Comparison of ENCODE assay signal across 17 cellular contexts in genomic region chr14:100124551-100125088, GRCh38. TPM values are rescaled to one million over a fixed set of nuclear protein-coding genes. Genes with fewer than 3 reads are reported as not detected.
DNase-seq lines count a peak whose midpoint lies in the region; ATAC-seq and TF ChIP-seq lines count a peak whose summit lies in the region.
"Had no signal": no experiment of that assay in that cellular context is flagged by ENCODE, and none has a peak within 500 bp of the region (broad histone marks: within the 10 kb centered on the region; RNA-seq: fewer than 3 reads in every experiment).

No MANE protein-coding gene starts in this region.

- peak overlapping the region; percentile 50 for H3K27ac Mint-ChIP-seq in activated CD8-positive, alpha-beta T cell treated with anti-CD3 and anti-CD28 coated beads for 36 hours
- H3K27ac Mint-ChIP-seq in naive B cell (peak overlapping the region in 4 of 6 donors; percentile 2 to 92 (median 58)), Calu3 (ENCODE audit: unreplicated experiment) (no peak overlapping the region)

- ATAC-seq in activated CD8-positive, alpha-beta T cell treated with anti-CD3 and anti-CD28 coated beads for 36 hours = no peak
- ATAC-seq in naive B cell (ENCODE audit: low read depth in 2 of 2) = no peak
- no peak for ATAC-seq in GM21619 (IDR thresholded peaks at IDR 0.05; ENCODE audit: unreplicated experiment)
- ATAC-seq: activated CD4-positive, CD25-positive, alpha-beta regulatory T cell treated with anti-CD3 and anti-CD28 coated beads, Interleukin-2, amount 50 U/mL, for 24 hours had no signal

- CTCF ChIA-PET in activated CD8-positive, alpha-beta T cell treated with anti-CD3 and anti-CD28 coated beads for 36 hours (lab: Charles Lee) = interaction anchor here (1.3 kb wide), 1 partner anchor 16 kb away, joined by 7 read pairs; no protein-coding TSS in a partner anchor
- CTCF ChIA-PET in Calu3 (lab: Charles Lee) = no interaction called here

- intact Hi-C loops in activated CD8-positive, alpha-beta T cell treated with anti-CD3 and anti-CD28 coated beads for 36 hours (cut with micrococcal nuclease) = no loop called here
- intact Hi-C loops in Calu3 (cut with micrococcal nuclease; ENCODE audit: unreplicated experiment) = no loop called here

- H3K4me3 Mint-ChIP-seq in activated CD8-positive, alpha-beta T cell treated with anti-CD3 and anti-CD28 coated beads for 36 hours = no peak overlapping the region
- H3K4me3 Mint-ChIP-seq in naive B cell (no peak overlapping the region), Calu3 (ENCODE audit: low read depth, unreplicated experiment) (no peak overlapping the region)

- no peak for TF ChIP-seq CTCF in activated CD8-positive, alpha-beta T cell treated with anti-CD3 and anti-CD28 coated beads for 36 hours (IDR thresholded peaks at IDR 0.05)
- TF ChIP-seq CTCF in Calu3 (IDR thresholded peaks at IDR 0.05; ENCODE audit: unreplicated experiment) = no peak

- no TSS peak for BruUV-seq in Calu3 (replicated peaks; lab: Mats Ljungman, UMichigan)

- peak; percentile 87 for DNase-seq in DMS79 (lab: John Stamatoyannopoulos, UW)
- DNase-seq in NCI-H146 treated with DMSO at 0.1 percent for 48 hours (lab: John Stamatoyannopoulos, UW; ENCODE audit: unreplicated experiment) = peak; percentile 8
- DNase-seq in activated CD8-positive, alpha-beta T cell treated with anti-CD3 and anti-CD28 coated beads for 36 hours = no peak
- DNase-seq in naive B cell = no peak
- no peak for DNase-seq in NCI-H2029 (lab: John Stamatoyannopoulos, UW)
- no peak for DNase-seq in Calu3
- no peak for DNase-seq in NCI-H446 treated with DMSO at 0.1 percent for 48 hours (lab: John Stamatoyannopoulos, UW)
- DNase-seq: activated CD8-positive, alpha-beta memory T cell treated with anti-CD3 and anti-CD28 coated beads, Interleukin-2, amount 50 U/mL, for 48 hours; BE2C; DMS 273 treated with DMSO at 0.1 percent for 48 hours; esophagus squamous epithelium; IMR-90; posterior cingulate gyrus; Right ventricle myocardium superior; T-helper 2 cell had no signal

- POLR2A ChIA-PET in activated CD8-positive, alpha-beta T cell treated with anti-CD3 and anti-CD28 coated beads for 36 hours (lab: Charles Lee) = no interaction called here

- peaks cover 34% of the 10 kb centered on the region for H3K36me3 Mint-ChIP-seq in activated CD8-positive, alpha-beta T cell treated with anti-CD3 and anti-CD28 coated beads for 36 hours (ENCODE audit: low read depth)
- H3K36me3 Mint-ChIP-seq in naive B cell (peaks cover 8 to 16% of the 10 kb centered on the region in 2 donors), Calu3 (ENCODE audit: insufficient read depth, unreplicated experiment) (no peaks in the 10 kb centered on the region)

- peaks cover 5% of the 10 kb centered on the region for H3K4me1 Mint-ChIP-seq in activated CD8-positive, alpha-beta T cell treated with anti-CD3 and anti-CD28 coated beads for 36 hours (ENCODE audit: low read depth)
- H3K4me1 Mint-ChIP-seq in naive B cell (peaks cover 5 to 14% (median 6%) of the 10 kb centered on the region in 3 donors), Calu3 (ENCODE audit: low read depth, unreplicated experiment) (no peaks in the 10 kb centered on the region)

- H3K27me3 Mint-ChIP-seq in activated CD8-positive, alpha-beta T cell treated with anti-CD3 and anti-CD28 coated beads for 36 hours = no peaks in the 10 kb centered on the region
- H3K27me3 Mint-ChIP-seq in naive B cell = no peaks in the 10 kb centered on the region
- H3K27me3 Mint-ChIP-seq in Calu3 (ENCODE audit: unreplicated experiment) = no peaks in the 10 kb centered on the region

- no peaks in the 10 kb centered on the region for H3K9me3 Mint-ChIP-seq in activated CD8-positive, alpha-beta T cell treated with anti-CD3 and anti-CD28 coated beads for 36 hours
- H3K9me3 Mint-ChIP-seq in naive B cell (no peaks in the 10 kb centered on the region), Calu3 (ENCODE audit: low read depth, unreplicated experiment) (no peaks in the 10 kb centered on the region)

RNA-seq across cellular contexts. Expression of gene DEGS2, which starts 34.8 kb away (rescaled TPM):
- total RNA-seq in activated CD8-positive, alpha-beta T cell treated with anti-CD3 and anti-CD28 coated beads for 36 hours = 1 to 10 TPM; 2.6 to 3.1 TPM
- polyA plus RNA-seq in naive B cell (ENCODE audit: low read depth in 6 of 6) = 1 to 10 TPM in 3 of 6 donors, under 1 TPM in 3; 0.29 to 3.6 (median 0.96) TPM
- 2.5 and 4.3 TPM in 2 replicates for total RNA-seq in Calu3 (2022)
- total RNA-seq: IMR-90, Right ventricle myocardium superior had no signal
- polyA plus RNA-seq: IMR-90 had no signal

RNA-seq across cellular contexts. Expression of gene EVL, which starts 59.4 kb away (rescaled TPM):
- total RNA-seq in activated CD8-positive, alpha-beta T cell treated with anti-CD3 and anti-CD28 coated beads for 36 hours = 100 to 1,000 TPM; 340 to 351 TPM
- 100 to 1,000 TPM in 2 of 6 donors, 10 to 100 TPM in 4; 76.5 to 135 (median 89.8) TPM for polyA plus RNA-seq in naive B cell (ENCODE audit: low read depth in 6 of 6)
- total RNA-seq in Calu3 (2022) = 24.7 and 33.5 TPM in 2 replicates

Comparison
In these comparisons a context has a peak if more than half of its experiments do, and no peak if none do; other contexts are left out.
1. DNase-seq: peak in DMS79 (single experiment) and NCI-H146 treated with DMSO at 0.1 percent for 48 hours (single experiment); none in activated CD8-positive, alpha-beta T cell treated with anti-CD3 and anti-CD28 coated beads for 36 hours (single experiment), naive B cell (single experiment), NCI-H2029 (single experiment), Calu3 (single experiment) and NCI-H446 treated with DMSO at 0.1 percent for 48 hours (single experiment).